35 cellular contexts compared by ENCODE assay signal in genomic region chr18:39636931-39637330, GRCh38.
"Had no signal": no experiment of that assay in that cellular context is flagged by ENCODE, and none has a peak within 500 bp of the region (broad histone marks: within the 10 kb centered on the region; RNA-seq: fewer than 3 reads in every experiment).

No MANE protein-coding gene starts in this region.

- H3K27ac ChIP-seq: ascending aorta, cardiac muscle cell, WERI-Rb-1 had no signal

- DNase-seq: activated CD4-positive, alpha-beta memory T cell treated with anti-CD3 and anti-CD28 coated beads, Interleukin-2, amount 10 ng/mL, durations not matched to agents 7 days and 5 days; activated CD4-positive, alpha-beta T cell treated with anti-CD3 and anti-CD28 coated beads for 1 hour; activated CD4-positive, alpha-beta T cell treated with anti-CD3 and anti-CD28 coated beads for 36 hours; activated CD4-positive, alpha-beta T cell treated with anti-CD3 and anti-CD28 coated beads for 48 hours; activated CD4-positive, alpha-beta T cell treated with anti-CD3 and anti-CD28 coated beads, Interleukin-2, amount 10 ng/mL, durations not matched to agents 7 days and 5 days; activated CD4-positive, alpha-beta T cell treated with anti-CD3 and anti-CD28 coated beads, Interleukin-2, amount 50 U/mL, for 48 hours; activated CD4-positive, CD25-positive, alpha-beta regulatory T cell; activated CD8-positive, alpha-beta memory T cell treated with anti-CD3 and anti-CD28 coated beads for 24 hours; activated CD8-positive, alpha-beta memory T cell treated with anti-CD3 and anti-CD28 coated beads, Interleukin-2, amount 10 ng/mL, durations not matched to agents 7 days and 5 days; activated CD8-positive, alpha-beta memory T cell treated with anti-CD3 and anti-CD28 coated beads, Interleukin-2, amount 50 U/mL, for 48 hours; activated CD8-positive, alpha-beta T cell treated with anti-CD3 and anti-CD28 coated beads, Interleukin-2, amount 10 ng/mL, durations not matched to agents 7 days and 5 days; activated effector memory CD4-positive, alpha-beta T cell treated with Interleukin-2 at 50 U/mL for 16 hours; activated gamma-delta T cell; activated naive CD4-positive, alpha-beta T cell treated with anti-CD3 and anti-CD28 coated beads, Interleukin-2, amount 10 ng/mL, durations not matched to agents 7 days and 5 days; activated naive CD4-positive, alpha-beta T cell treated with Interleukin-2 at 50 U/mL for 16 hours; activated naive CD8-positive, alpha-beta T cell treated with anti-CD3 and anti-CD28 coated beads, Interleukin-2, amount 10 ng/mL, durations not matched to agents 7 days and 5 days; activated naive CD8-positive, alpha-beta T cell treated with anti-CD3 and anti-CD28 coated beads, Interleukin-2, amount 50 U/mL, for 24 hours; activated T-cell treated with anti-CD3 and anti-CD28 coated beads, Interleukin-2, amount 50 U/mL, for 24 hours; activated T-cell treated with anti-CD3 and anti-CD28 coated beads, Interleukin-2, amount 50 U/mL, for 48 hours; amygdala; anterior cingulate cortex; caudate nucleus; cerebellar nuclear complex; T-cell; T-helper 17 cell; WERI-Rb-1 had no signal

- H3K9me3 ChIP-seq: ascending aorta had no signal

- ATAC-seq: activated CD4-positive, alpha-beta T cell treated with anti-CD3 and anti-CD28 coated beads for 36 hours; activated CD4-positive, CD25-positive, alpha-beta regulatory T cell treated with anti-CD3 and anti-CD28 coated beads, Interleukin-2, amount 50 U/mL, for 24 hours; activated CD8-positive, alpha-beta memory T cell treated with anti-CD3 and anti-CD28 coated beads, Interleukin-2, amount 10 ng/mL, durations not matched to agents 7 days and 5 days; activated CD8-positive, alpha-beta T cell treated with anti-CD3 and anti-CD28 coated beads, Interleukin-2, amount 10 ng/mL, durations not matched to agents 7 days and 5 days; activated naive CD8-positive, alpha-beta T cell treated with anti-CD3 and anti-CD28 coated beads, Interleukin-2, amount 50 U/mL, for 24 hours; T-cell; T-helper 17 cell; WTC11 had no signal

- H3K36me3 Mint-ChIP-seq: activated CD8-positive, alpha-beta memory T cell treated with anti-CD3 and anti-CD28 coated beads, Interleukin-2, amount 10 ng/mL, durations not matched to agents 7 days and 5 days; activated naive CD4-positive, alpha-beta T cell treated with anti-CD3 and anti-CD28 coated beads, Interleukin-2, amount 10 ng/mL, durations not matched to agents 7 days and 5 days; activated naive CD4-positive, alpha-beta T cell treated with anti-CD3 and anti-CD28 coated beads, Interleukin-2, amount 50 U/mL, for 24 hours; activated naive CD8-positive, alpha-beta T cell; activated naive CD8-positive, alpha-beta T cell treated with anti-CD3 and anti-CD28 coated beads, Interleukin-2, amount 10 ng/mL, durations not matched to agents 7 days and 5 days; brain; T-cell; WTC11 had no signal

- H3K27me3 ChIP-seq: ascending aorta, cardiac muscle cell had no signal

- H3K4me3 Mint-ChIP-seq: activated CD4-positive, alpha-beta memory T cell treated with anti-CD3 and anti-CD28 coated beads, Interleukin-2, amount 10 ng/mL, durations not matched to agents 7 days and 5 days; activated CD4-positive, alpha-beta T cell treated with anti-CD3 and anti-CD28 coated beads for 36 hours; activated CD4-positive, alpha-beta T cell treated with anti-CD3 and anti-CD28 coated beads, Interleukin-2, amount 10 ng/mL, durations not matched to agents 7 days and 5 days; activated CD8-positive, alpha-beta memory T cell treated with anti-CD3 and anti-CD28 coated beads, Interleukin-2, amount 10 ng/mL, durations not matched to agents 7 days and 5 days; activated CD8-positive, alpha-beta T cell treated with anti-CD3 and anti-CD28 coated beads, Interleukin-2, amount 10 ng/mL, durations not matched to agents 7 days and 5 days; activated naive CD4-positive, alpha-beta T cell treated with anti-CD3 and anti-CD28 coated beads, Interleukin-2, amount 10 ng/mL, durations not matched to agents 7 days and 5 days; activated naive CD4-positive, alpha-beta T cell treated with anti-CD3 and anti-CD28 coated beads, Interleukin-2, amount 50 U/mL, for 24 hours; activated naive CD8-positive, alpha-beta T cell; activated naive CD8-positive, alpha-beta T cell treated with anti-CD3 and anti-CD28 coated beads, Interleukin-2, amount 10 ng/mL, durations not matched to agents 7 days and 5 days; activated naive CD8-positive, alpha-beta T cell treated with anti-CD3 and anti-CD28 coated beads, Interleukin-2, amount 50 U/mL, for 24 hours; activated T-cell treated with anti-CD3 and anti-CD28 coated beads, Interleukin-2, amount 50 U/mL, for 24 hours; brain; central memory CD8-positive, alpha-beta T cell; T-cell; T-helper 17 cell; WTC11 had no signal

- H3K36me3 ChIP-seq: ascending aorta, cardiac muscle cell, WERI-Rb-1 had no signal

- H3K27ac Mint-ChIP-seq: activated CD4-positive, alpha-beta memory T cell treated with anti-CD3 and anti-CD28 coated beads, Interleukin-2, amount 10 ng/mL, durations not matched to agents 7 days and 5 days; activated CD4-positive, alpha-beta T cell treated with anti-CD3 and anti-CD28 coated beads for 36 hours; activated CD4-positive, alpha-beta T cell treated with anti-CD3 and anti-CD28 coated beads, Interleukin-2, amount 10 ng/mL, durations not matched to agents 7 days and 5 days; activated CD8-positive, alpha-beta memory T cell treated with anti-CD3 and anti-CD28 coated beads, Interleukin-2, amount 10 ng/mL, durations not matched to agents 7 days and 5 days; activated CD8-positive, alpha-beta T cell treated with anti-CD3 and anti-CD28 coated beads, Interleukin-2, amount 10 ng/mL, durations not matched to agents 7 days and 5 days; activated naive CD4-positive, alpha-beta T cell treated with anti-CD3 and anti-CD28 coated beads, Interleukin-2, amount 10 ng/mL, durations not matched to agents 7 days and 5 days; activated naive CD4-positive, alpha-beta T cell treated with anti-CD3 and anti-CD28 coated beads, Interleukin-2, amount 50 U/mL, for 24 hours; activated naive CD8-positive, alpha-beta T cell; activated naive CD8-positive, alpha-beta T cell treated with anti-CD3 and anti-CD28 coated beads, Interleukin-2, amount 10 ng/mL, durations not matched to agents 7 days and 5 days; activated naive CD8-positive, alpha-beta T cell treated with anti-CD3 and anti-CD28 coated beads, Interleukin-2, amount 50 U/mL, for 24 hours; activated T-cell treated with anti-CD3 and anti-CD28 coated beads, Interleukin-2, amount 50 U/mL, for 24 hours; activated T-helper 2 cell treated with anti-CD3 and anti-CD28 coated beads, Interferon-gamma antibody, Interleukin-2, Interleukin-4, amounts not matched to agents 10 μg/mL and 5 μg/mL and 100 μg/mL, durations not matched to agents 14 hours and 24 hours and 36 hours; brain; T-cell; T-helper 17 cell; WTC11 had no signal

- H3K4me1 ChIP-seq: ascending aorta had no signal

- H3K4me3 ChIP-seq: ascending aorta, cardiac muscle cell had no signal

- H3K4me1 Mint-ChIP-seq: activated CD4-positive, alpha-beta memory T cell treated with anti-CD3 and anti-CD28 coated beads, Interleukin-2, amount 10 ng/mL, durations not matched to agents 7 days and 5 days; activated CD4-positive, alpha-beta T cell treated with anti-CD3 and anti-CD28 coated beads for 36 hours; activated CD4-positive, alpha-beta T cell treated with anti-CD3 and anti-CD28 coated beads, Interleukin-2, amount 10 ng/mL, durations not matched to agents 7 days and 5 days; activated CD8-positive, alpha-beta memory T cell treated with anti-CD3 and anti-CD28 coated beads, Interleukin-2, amount 10 ng/mL, durations not matched to agents 7 days and 5 days; activated naive CD4-positive, alpha-beta T cell treated with anti-CD3 and anti-CD28 coated beads, Interleukin-2, amount 10 ng/mL, durations not matched to agents 7 days and 5 days; activated naive CD4-positive, alpha-beta T cell treated with anti-CD3 and anti-CD28 coated beads, Interleukin-2, amount 50 U/mL, for 24 hours; activated naive CD8-positive, alpha-beta T cell treated with anti-CD3 and anti-CD28 coated beads, Interleukin-2, amount 10 ng/mL, durations not matched to agents 7 days and 5 days; activated naive CD8-positive, alpha-beta T cell treated with anti-CD3 and anti-CD28 coated beads, Interleukin-2, amount 50 U/mL, for 24 hours; brain; central memory CD8-positive, alpha-beta T cell; T-cell; T-helper 17 cell had no signal

- H3K27me3 Mint-ChIP-seq: activated CD4-positive, alpha-beta memory T cell treated with anti-CD3 and anti-CD28 coated beads, Interleukin-2, amount 10 ng/mL, durations not matched to agents 7 days and 5 days; activated CD4-positive, alpha-beta T cell treated with anti-CD3 and anti-CD28 coated beads for 36 hours; activated CD4-positive, alpha-beta T cell treated with anti-CD3 and anti-CD28 coated beads, Interleukin-2, amount 10 ng/mL, durations not matched to agents 7 days and 5 days; activated CD8-positive, alpha-beta memory T cell treated with anti-CD3 and anti-CD28 coated beads, Interleukin-2, amount 10 ng/mL, durations not matched to agents 7 days and 5 days; activated naive CD4-positive, alpha-beta T cell treated with anti-CD3 and anti-CD28 coated beads, Interleukin-2, amount 10 ng/mL, durations not matched to agents 7 days and 5 days; activated naive CD4-positive, alpha-beta T cell treated with anti-CD3 and anti-CD28 coated beads, Interleukin-2, amount 50 U/mL, for 24 hours; activated naive CD8-positive, alpha-beta T cell; activated naive CD8-positive, alpha-beta T cell treated with anti-CD3 and anti-CD28 coated beads, Interleukin-2, amount 10 ng/mL, durations not matched to agents 7 days and 5 days; activated naive CD8-positive, alpha-beta T cell treated with anti-CD3 and anti-CD28 coated beads, Interleukin-2, amount 50 U/mL, for 24 hours; activated T-cell treated with anti-CD3 and anti-CD28 coated beads, Interleukin-2, amount 50 U/mL, for 24 hours; central memory CD8-positive, alpha-beta T cell; T-cell; T-helper 17 cell had no signal

- H3K9me3 Mint-ChIP-seq: activated CD4-positive, alpha-beta T cell treated with anti-CD3 and anti-CD28 coated beads, Interleukin-2, amount 10 ng/mL, durations not matched to agents 7 days and 5 days; activated naive CD8-positive, alpha-beta T cell treated with anti-CD3 and anti-CD28 coated beads, Interleukin-2, amount 10 ng/mL, durations not matched to agents 7 days and 5 days; activated T-helper 2 cell treated with anti-CD3 and anti-CD28 coated beads, Interferon-gamma antibody, Interleukin-2, Interleukin-4, amounts not matched to agents 10 μg/mL and 5 μg/mL and 100 μg/mL, durations not matched to agents 14 hours and 24 hours and 36 hours had no signal
